8 cellular contexts compared by ENCODE assay signal in the genomic region with DNA sequence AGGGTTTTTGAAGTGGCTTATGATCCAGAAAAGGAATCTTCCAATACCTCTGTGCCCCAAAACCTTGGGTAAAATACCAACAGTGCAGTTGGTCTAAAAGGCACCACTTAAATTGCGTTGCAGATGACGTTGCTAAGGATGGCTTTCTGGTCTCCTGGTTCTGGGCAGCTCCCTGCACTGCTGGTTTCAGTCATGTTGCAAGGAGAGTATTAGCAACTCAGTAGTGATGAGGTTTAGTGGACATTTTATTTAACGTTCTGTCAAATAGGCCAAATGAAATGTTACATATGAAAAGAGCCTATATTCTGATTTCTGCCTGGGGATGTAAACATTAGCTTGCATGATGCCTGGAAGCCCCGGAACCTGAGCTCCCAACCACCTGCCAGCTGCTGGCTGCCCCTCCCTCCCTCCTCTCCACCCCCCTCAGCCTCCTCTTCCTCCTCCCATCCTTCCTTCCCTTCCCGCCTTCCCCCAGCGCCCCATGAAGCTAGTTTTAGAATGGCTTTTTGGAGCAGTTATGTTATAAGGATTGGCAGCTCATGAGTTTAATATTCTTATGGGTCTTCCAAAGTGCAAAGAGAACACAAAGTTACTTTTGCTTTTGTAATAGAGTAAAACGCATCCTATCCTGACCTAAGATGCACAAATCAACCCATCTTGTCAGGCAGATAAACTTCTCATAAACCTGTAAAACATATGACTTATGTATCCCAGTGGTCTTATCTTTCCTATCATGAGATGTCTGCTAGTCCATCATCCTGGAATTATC. TPM values are rescaled to one million over a fixed set of nuclear protein-coding genes. Genes with fewer than 3 reads are reported as not detected.
DNase-seq lines count a peak whose midpoint lies in the region; ATAC-seq and TF ChIP-seq lines count a peak whose summit lies in the region.

No MANE protein-coding gene starts in this region.

- H3K27ac ChIP-seq in heart left ventricle: peak overlapping the region; percentile 77 to 98 (median 90)
- H3K27ac ChIP-seq in right lobe of liver: peak overlapping the region; percentile 85 to 91 (median 88)
- H3K27ac ChIP-seq in upper lobe of left lung: peak overlapping the region; percentile 98 to 99 (median 99)

- TF ChIP-seq CTCF in heart left ventricle (IDR thresholded peaks at IDR 0.05): no peak
- no peak for TF ChIP-seq CTCF in right lobe of liver (IDR thresholded peaks at IDR 0.05)
- no peak for TF ChIP-seq CTCF in upper lobe of left lung (IDR thresholded peaks at IDR 0.05)
- no peak for TF ChIP-seq CTCF in progenitor cell of endocrine pancreas (IDR thresholded peaks at IDR 0.05; ENCODE audit: unreplicated experiment)

- H3K9me3 Mint-ChIP-seq in activated naive CD4-positive, alpha-beta T cell treated with anti-CD3 and anti-CD28 coated beads, Interleukin-2, amount 50 U/mL, for 72 hours: no peaks in the 10 kb centered on the region
- no peaks in the 10 kb centered on the region for H3K9me3 Mint-ChIP-seq in progenitor cell of endocrine pancreas (ENCODE audit: low read depth)

- H3K36me3 ChIP-seq in heart left ventricle: no peaks in the 10 kb centered on the region
- no peaks in the 10 kb centered on the region for H3K36me3 ChIP-seq in right lobe of liver
- H3K36me3 ChIP-seq in upper lobe of left lung: no peaks in the 10 kb centered on the region

- DNase-seq in heart left ventricle (no peak), cardiac septum (ENCODE audit: low spot score) (no peak), right lobe of liver (peak in 1 of 3 donors; percentile 53), upper lobe of left lung (no peak), progenitor cell of endocrine pancreas (ENCODE audit: low spot score, unreplicated experiment) (no peak)
- DNase-seq in activated naive CD4-positive, alpha-beta T cell treated with anti-CD3 and anti-CD28 coated beads, Interleukin-2, amount 50 U/mL, for 72 hours (ENCODE audit: low spot score in 2 of 2): no peak

- no peak for TF ChIP-seq EP300 in upper lobe of left lung (IDR thresholded peaks at IDR 0.05)

- WGBS in heart left ventricle, 4 donors: 45 to 57% (median 50%) methylated on average over 7 of the region's 7 CpGs
- 66% methylated on average over 7 of the region's 7 CpGs for WGBS in right lobe of liver (ENCODE audit: insufficient coverage, low coverage, low lambda C conversion rate, missing lambda C conversion rate)
- WGBS in upper lobe of left lung, 2 donors: 38 to 40% methylated on average over 7 of the region's 7 CpGs

- no peak overlapping the region for H3K4me3 Mint-ChIP-seq in progenitor cell of endocrine pancreas (ENCODE audit: low read depth)

- ATAC-seq in heart left ventricle (no peak), right lobe of liver (no peak), upper lobe of left lung (ENCODE audit: low FRiP score in 2 of 2) (no peak), HG02623 (IDR thresholded peaks at IDR 0.05; ENCODE audit: unreplicated experiment) (no peak), GM21737 (IDR thresholded peaks at IDR 0.05; ENCODE audit: unreplicated experiment) (no peak)
- no peak for ATAC-seq in activated naive CD4-positive, alpha-beta T cell treated with anti-CD3 and anti-CD28 coated beads, Interleukin-2, amount 50 U/mL, for 72 hours

- peaks cover 6 to 14% of the 10 kb centered on the region in 2 donors for H3K36me3 Mint-ChIP-seq in activated naive CD4-positive, alpha-beta T cell treated with anti-CD3 and anti-CD28 coated beads, Interleukin-2, amount 50 U/mL, for 72 hours
- no peaks in the 10 kb centered on the region for H3K36me3 Mint-ChIP-seq in progenitor cell of endocrine pancreas (ENCODE audit: insufficient read depth)

- peaks cover 24% of the 10 kb centered on the region for H3K4me1 Mint-ChIP-seq in progenitor cell of endocrine pancreas (ENCODE audit: low read depth)

- intact Hi-C loops in heart left ventricle (cut with DNase I): loop anchor here in 2 of 10 donors (10.0 kb wide), 2 partner anchors 52 to 62 kb away; no protein-coding TSS in a partner anchor
- intact Hi-C loops in cardiac septum (cut with DNase I): no loop called here
- intact Hi-C loops in right lobe of liver (cut with DNase I): no loop called here

- peak overlapping the region in 8 of 12 donors; percentile 47 to 61 (median 54) for H3K4me3 ChIP-seq in heart left ventricle
- no peak overlapping the region for H3K4me3 ChIP-seq in right lobe of liver
- peak overlapping the region in 3 of 4 donors; percentile 40 to 52 (median 43) for H3K4me3 ChIP-seq in upper lobe of left lung

- no peaks in the 10 kb centered on the region for H3K9me3 ChIP-seq in heart left ventricle
- no peaks in the 10 kb centered on the region for H3K9me3 ChIP-seq in right lobe of liver
- no peaks in the 10 kb centered on the region for H3K9me3 ChIP-seq in upper lobe of left lung

- H3K27me3 ChIP-seq in heart left ventricle: no peaks in the 10 kb centered on the region
- H3K27me3 ChIP-seq in right lobe of liver: no peaks in the 10 kb centered on the region
- no peaks in the 10 kb centered on the region for H3K27me3 ChIP-seq in upper lobe of left lung

- TF ChIP-seq POLR2A in heart left ventricle (IDR thresholded peaks at IDR 0.05): no peak
- TF ChIP-seq POLR2A in right lobe of liver (IDR thresholded peaks at IDR 0.05): no peak
- TF ChIP-seq POLR2A in upper lobe of left lung (IDR thresholded peaks at IDR 0.05): no peak

- peaks cover 6 to 75% (median 27%) of the 10 kb centered on the region in 12 donors for H3K4me1 ChIP-seq in heart left ventricle
- H3K4me1 ChIP-seq in right lobe of liver: peaks cover 0 to 36% (median 13%) of the 10 kb centered on the region in 4 donors
- H3K4me1 ChIP-seq in upper lobe of left lung: peaks cover 51 to 65% (median 60%) of the 10 kb centered on the region in 4 donors

- peak overlapping the region; percentile 100 for H3K27ac Mint-ChIP-seq in activated naive CD4-positive, alpha-beta T cell treated with anti-CD3 and anti-CD28 coated beads, Interleukin-2, amount 50 U/mL, for 72 hours
- no peak overlapping the region for H3K27ac Mint-ChIP-seq in progenitor cell of endocrine pancreas

- peaks cover 5% of the 10 kb centered on the region for H3K27me3 Mint-ChIP-seq in progenitor cell of endocrine pancreas

RNA-seq across cellular contexts. Expression of a gene that starts 20.7 kb away (rescaled TPM):
- total RNA-seq in heart left ventricle (1 to 10 TPM in 2 of 9 donors, under 1 TPM in 5, not detected in 2; 0.21 to 8.6 (median 0.42) TPM), cardiac septum (0.62 TPM), right lobe of liver (1 to 10 TPM in 4 of 6 experiments, under 1 TPM in 2; 0.31 to 3.2 (median 1.3) TPM), upper lobe of left lung (10 to 100 TPM in 1 of 6 donors, 1 to 10 TPM in 5; 5.2 to 24.7 (median 7.6) TPM), progenitor cell of endocrine pancreas (0.31 and 0.46 TPM in 2 replicates)
- polyA plus RNA-seq in heart left ventricle: under 1 TPM; 0.23 to 0.53 TPM
- 100 to 1,000 TPM; 620 to 646 TPM for total RNA-seq in activated naive CD4-positive, alpha-beta T cell treated with anti-CD3 and anti-CD28 coated beads, Interleukin-2, amount 50 U/mL, for 72 hours

RNA-seq across cellular contexts. Expression of a gene that starts 23.2 kb away (rescaled TPM):
- total RNA-seq in heart left ventricle (10 to 100 TPM; 38.4 to 83.9 (median 66.1) TPM), cardiac septum (80.9 TPM), right lobe of liver (10 to 100 TPM; 32.7 to 73.0 (median 45.9) TPM), upper lobe of left lung (100 to 1,000 TPM in 4 of 6 donors, 10 to 100 TPM in 2; 80.6 to 228 (median 152) TPM), progenitor cell of endocrine pancreas (224 and 227 TPM in 2 replicates)
- polyA plus RNA-seq in heart left ventricle: 10 to 100 TPM; 47.5 to 88.1 TPM
- total RNA-seq in activated naive CD4-positive, alpha-beta T cell treated with anti-CD3 and anti-CD28 coated beads, Interleukin-2, amount 50 U/mL, for 72 hours: 100 to 1,000 TPM; 130 to 171 TPM

RNA-seq across cellular contexts. Expression of a gene that starts 36.9 kb away (rescaled TPM):
- total RNA-seq in heart left ventricle: 10 to 100 TPM in 2 of 9 donors, 1 to 10 TPM in 7; 2.3 to 41.6 (median 3.5) TPM
- 1 to 10 TPM; 2.3 to 3.4 TPM for polyA plus RNA-seq in heart left ventricle
- 2.0 TPM for total RNA-seq in cardiac septum
- total RNA-seq in activated naive CD4-positive, alpha-beta T cell treated with anti-CD3 and anti-CD28 coated beads, Interleukin-2, amount 50 U/mL, for 72 hours: 10 to 100 TPM in 1 of 2 donors, 1 to 10 TPM in 1; 2.3 to 13.7 TPM
- 1 to 10 TPM; 3.9 to 7.4 (median 5.8) TPM for total RNA-seq in right lobe of liver
- total RNA-seq in upper lobe of left lung: 10 to 100 TPM; 17.8 to 50.4 (median 36.2) TPM
- total RNA-seq in progenitor cell of endocrine pancreas: not detected in 2 replicates

Comparison
In these comparisons a context has a peak if more than half of its experiments do, and no peak if none do; other contexts are left out.
1. H3K4me3 ChIP-seq: peak in heart left ventricle (8 of 12) and upper lobe of left lung (3 of 4); none in right lobe of liver (0 of 3).
2. RNA of a gene that starts 20.7 kb away (total RNA-seq): 620 to 646 TPM in activated naive CD4-positive, alpha-beta T cell treated with anti-CD3 and anti-CD28 coated beads, Interleukin-2, amount 50 U/mL, for 72 hours; 5.2 to 24.7 TPM in upper lobe of left lung, 0.31 to 3.2 TPM in right lobe of liver, 0.62 TPM in cardiac septum (single experiment), 0.31 to 0.46 TPM in progenitor cell of endocrine pancreas and 0.21 to 8.6 TPM in heart left ventricle; every median in the first group is over 10 times any median in the second.
3. Peak in every context shown above with its lines, with median percentiles within 50 percentile points of each other: H3K27ac ChIP-seq.